ENCODE assay signal across 6 cellular contexts in genomic region chr9:35756275-35756742, GRCh38. TPM values are rescaled to one million over a fixed set of nuclear protein-coding genes. Genes with fewer than 3 reads are reported as not detected.
DNase-seq lines count a peak whose midpoint lies in the region; ATAC-seq, FAIRE-seq and TF ChIP-seq lines count a peak whose summit lies in the region.

No MANE protein-coding gene starts in this region.

- ATAC-seq in HG03565 (IDR thresholded peaks at IDR 0.05; ENCODE audit: unreplicated experiment) = no peak
- no peak for ATAC-seq in HG03520 (IDR thresholded peaks at IDR 0.05; ENCODE audit: unreplicated experiment)

- peaks cover 26 to 41% (median 39%) of the 10 kb centered on the region in 4 donors for H3K36me3 ChIP-seq in esophagus muscularis mucosa

- H3K27me3 ChIP-seq in esophagus muscularis mucosa = no peaks in the 10 kb centered on the region

- H3K9me3 ChIP-seq in esophagus muscularis mucosa = no peaks in the 10 kb centered on the region

- peaks cover 22 to 37% (median 36%) of the 10 kb centered on the region in 4 donors for H3K4me1 ChIP-seq in esophagus muscularis mucosa

- 48% methylated on average over 10 of the region's 10 CpGs for WGBS in esophagus muscularis mucosa

- H3K4me3 ChIP-seq in esophagus muscularis mucosa = peak overlapping the region; percentile 68 to 77 (median 72)

- intact Hi-C loops in esophagus muscularis mucosa (cut with DNase I) = no loop called here

- DNase-seq in GM19239 (ENCODE audit: insufficient read length, low spot score) (no peak), T-helper 9 cell (peak; percentile 69), esophagus muscularis mucosa (ENCODE audit: extremely low spot score) (no peak)
- peak; percentile 55 to 68 for DNase-seq in stimulated activated CD4-positive, alpha-beta T cell treated with anti-CD3 and anti-CD28 coated beads, Interleukin-1b, Interleukin-23, amount 100 ng/mL, for 1 hour (ENCODE audit: low read depth in 2 of 2)

- peak; percentile 8 for FAIRE-seq in GM19239 (lab: Jason Lieb, UNC)

- peak; percentile 62 to 69 (median 67) for TF ChIP-seq CTCF in esophagus muscularis mucosa (IDR thresholded peaks at IDR 0.05)

- H3K27ac ChIP-seq in esophagus muscularis mucosa (replicated peaks in 1 of 4) = peak overlapping the region; percentile 86 to 92 (median 88)

- TF ChIP-seq EP300 in esophagus muscularis mucosa (IDR thresholded peaks at IDR 0.05) = no peak

- no peak for TF ChIP-seq POLR2A in esophagus muscularis mucosa (IDR thresholded peaks at IDR 0.05; ENCODE audit: low read depth)

RNA-seq across cellular contexts. Expression of gene MSMP, which starts 2.2 kb away (rescaled TPM):
- total RNA-seq in esophagus muscularis mucosa = 1 to 10 TPM in 1 of 4 donors, not detected in 3; 1.3 TPM

RNA-seq across cellular contexts. Expression of gene RGP1, which starts 7.2 kb away (rescaled TPM):
- 10 to 100 TPM; 22.0 to 31.8 (median 26.8) TPM for total RNA-seq in esophagus muscularis mucosa

RNA-seq across cellular contexts. Expression of gene GBA2, which starts 7.3 kb away (rescaled TPM):
- 10 to 100 TPM; 44.0 to 67.8 (median 55.5) TPM for total RNA-seq in esophagus muscularis mucosa

RNA-seq across cellular contexts. Expression of gene CREB3, which starts 23.8 kb away (rescaled TPM):
- total RNA-seq in esophagus muscularis mucosa = 10 to 100 TPM; 65.6 to 97.3 (median 85.4) TPM

RNA-seq across cellular contexts. Expression of gene TLN1, which starts 24.3 kb away (rescaled TPM):
- 1,000 to 10,000 TPM in 3 of 4 donors, 100 to 1,000 TPM in 1; 934 to 1,435 (median 1,196) TPM for total RNA-seq in esophagus muscularis mucosa

Comparison
In these comparisons a context has a peak if more than half of its experiments do, and no peak if none do; other contexts are left out.
1. DNase-seq: peak in T-helper 9 cell (single experiment) and stimulated activated CD4-positive, alpha-beta T cell treated with anti-CD3 and anti-CD28 coated beads, Interleukin-1b, Interleukin-23, amount 100 ng/mL, for 1 hour (2 of 2); none in GM19239 (single experiment) and esophagus muscularis mucosa (single experiment).